30 cellular contexts compared by ENCODE assay signal in genomic region chr6:148924226-148924989, GRCh38.
"Had no signal": no experiment of that assay in that cellular context is flagged by ENCODE, and none has a peak within 500 bp of the region (broad histone marks: within the 10 kb centered on the region; RNA-seq: fewer than 3 reads in every experiment).

No MANE protein-coding gene starts in this region.

- H3K27me3 Mint-ChIP-seq: activated CD4-positive, alpha-beta memory T cell treated with anti-CD3 and anti-CD28 coated beads, Interleukin-2, amount 10 ng/mL, durations not matched to agents 7 days and 5 days; activated T-cell treated with anti-CD3 and anti-CD28 coated beads, Interleukin-2, amount 50 U/mL, for 24 hours; central memory CD8-positive, alpha-beta T cell; dendritic cell treated with granulocyte-macrophage colony-stimulating factor and Interleukin-4, amounts not matched to agents 40 ng/mL and 50 ng/mL, for 4 days; natural killer cell treated with Interleukin-12 subunit alpha and Interleukin-12 subunit beta and Interleukin-15 and Interleukin-18, amount 100 ng/mL, for 72 hours; stimulated activated memory B cell treated with anti-CD40 and anti-IgM and Interleukin-4, amounts not matched to agents 10 μg/mL and 1 μg/mL and 100 μg/mL, for 72 hours had no signal

- H3K4me3 Mint-ChIP-seq: activated CD4-positive, alpha-beta memory T cell treated with anti-CD3 and anti-CD28 coated beads, Interleukin-2, amount 10 ng/mL, durations not matched to agents 7 days and 5 days; activated CD4-positive, alpha-beta T cell treated with anti-CD3 and anti-CD28 coated beads, Interleukin-2, amount 10 ng/mL, durations not matched to agents 7 days and 5 days; activated naive CD4-positive, alpha-beta T cell treated with anti-CD3 and anti-CD28 coated beads, Interleukin-2, amount 10 ng/mL, durations not matched to agents 7 days and 5 days; activated naive CD8-positive, alpha-beta T cell treated with anti-CD3 and anti-CD28 coated beads, Interleukin-2, amount 10 ng/mL, durations not matched to agents 7 days and 5 days; activated T-cell treated with anti-CD3 and anti-CD28 coated beads, Interleukin-2, amount 50 U/mL, for 24 hours; central memory CD8-positive, alpha-beta T cell; dendritic cell treated with granulocyte-macrophage colony-stimulating factor and Interleukin-4, amounts not matched to agents 40 ng/mL and 50 ng/mL, for 4 days; natural killer cell treated with Interleukin-12 subunit alpha and Interleukin-12 subunit beta and Interleukin-15 and Interleukin-18, amount 100 ng/mL, for 72 hours; stimulated activated memory B cell treated with anti-CD40 and anti-IgM and Interleukin-4, amounts not matched to agents 10 μg/mL and 1 μg/mL and 100 μg/mL, for 72 hours; stimulated activated naive CD8-positive, alpha-beta T cell treated with anti-CD3 and anti-CD28 coated beads, Interleukin-15, amount 100 ng/mL, for 72 hours; T-helper 1 cell treated with Interleukin-12 subunit alpha and Interleukin-12 subunit beta and Interleukin-4 antibody, amounts not matched to agents 30 μg/mL and 1 μg/mL, for 36 hours had no signal

- H3K4me1 Mint-ChIP-seq: activated CD4-positive, alpha-beta memory T cell treated with anti-CD3 and anti-CD28 coated beads, Interleukin-2, amount 10 ng/mL, durations not matched to agents 7 days and 5 days; activated CD4-positive, alpha-beta T cell treated with anti-CD3 and anti-CD28 coated beads, Interleukin-2, amount 10 ng/mL, durations not matched to agents 7 days and 5 days; activated naive CD4-positive, alpha-beta T cell treated with anti-CD3 and anti-CD28 coated beads, Interleukin-2, amount 10 ng/mL, durations not matched to agents 7 days and 5 days; activated naive CD8-positive, alpha-beta T cell treated with anti-CD3 and anti-CD28 coated beads, Interleukin-2, amount 10 ng/mL, durations not matched to agents 7 days and 5 days; stimulated activated naive CD8-positive, alpha-beta T cell treated with anti-CD3 and anti-CD28 coated beads, Interleukin-15, amount 100 ng/mL, for 72 hours had no signal

- H3K27ac ChIP-seq: esophagus squamous epithelium, lower lobe of right lung, ovary, psoas muscle, upper lobe of left lung, vagina had no signal

- DNase-seq: activated CD4-positive, alpha-beta memory T cell treated with anti-CD3 and anti-CD28 coated beads, Interleukin-2, amount 10 ng/mL, durations not matched to agents 7 days and 5 days; activated CD4-positive, alpha-beta T cell treated with anti-CD3 and anti-CD28 coated beads for 1 hour; activated CD4-positive, alpha-beta T cell treated with anti-CD3 and anti-CD28 coated beads, Interleukin-2, amount 10 ng/mL, durations not matched to agents 7 days and 5 days; activated CD8-positive, alpha-beta memory T cell treated with anti-CD3 and anti-CD28 coated beads, Interleukin-2, amount 50 U/mL, for 48 hours; activated gamma-delta T cell; activated naive CD4-positive, alpha-beta T cell treated with anti-CD3 and anti-CD28 coated beads, Interleukin-2, amount 10 ng/mL, durations not matched to agents 7 days and 5 days; activated naive CD8-positive, alpha-beta T cell treated with anti-CD3 and anti-CD28 coated beads, Interleukin-2, amount 10 ng/mL, durations not matched to agents 7 days and 5 days; activated T-cell treated with anti-CD3 and anti-CD28 coated beads, Interleukin-2, amount 50 U/mL, for 24 hours; esophagus squamous epithelium; foreskin melanocyte; kidney glomerular epithelial cell; lower lobe of right lung; mucosa of descending colon; ovary; psoas muscle; stimulated activated CD4-positive, alpha-beta T cell treated with anti-CD3 and anti-CD28 coated beads, Interleukin-1b, Interleukin-23, amount 100 ng/mL, for 48 hours; stimulated activated CD4-positive, alpha-beta T cell treated with anti-CD3 and anti-CD28 coated beads, Interleukin-4, amount 100 ng/mL, for 4 hours; stimulated activated CD8-positive, alpha-beta memory T cell treated with anti-CD3 and anti-CD28 coated beads, Interleukin-4, amount 100 ng/mL, for 48 hours; stimulated activated naive CD8-positive, alpha-beta T cell treated with anti-CD3 and anti-CD28 coated beads, Interleukin-15, amount 100 ng/mL, for 72 hours; substantia nigra; T-helper 9 cell; upper lobe of left lung had no signal

- H3K27me3 ChIP-seq: esophagus squamous epithelium, ovary, upper lobe of left lung, vagina had no signal

- H3K4me1 ChIP-seq: esophagus squamous epithelium, lower lobe of right lung, psoas muscle, upper lobe of left lung, vagina had no signal

- H3K36me3 ChIP-seq: esophagus squamous epithelium, lower lobe of right lung, ovary, upper lobe of left lung, vagina had no signal

- H3K9me3 Mint-ChIP-seq: activated CD4-positive, alpha-beta memory T cell treated with anti-CD3 and anti-CD28 coated beads, Interleukin-2, amount 10 ng/mL, durations not matched to agents 7 days and 5 days; activated CD4-positive, alpha-beta T cell treated with anti-CD3 and anti-CD28 coated beads, Interleukin-2, amount 10 ng/mL, durations not matched to agents 7 days and 5 days; activated naive CD4-positive, alpha-beta T cell treated with anti-CD3 and anti-CD28 coated beads, Interleukin-2, amount 10 ng/mL, durations not matched to agents 7 days and 5 days; activated naive CD8-positive, alpha-beta T cell treated with anti-CD3 and anti-CD28 coated beads, Interleukin-2, amount 10 ng/mL, durations not matched to agents 7 days and 5 days; natural killer cell treated with Interleukin-12 subunit alpha and Interleukin-12 subunit beta and Interleukin-15 and Interleukin-18, amount 100 ng/mL, for 72 hours; stimulated activated memory B cell treated with anti-CD40 and anti-IgM and Interleukin-4, amounts not matched to agents 10 μg/mL and 1 μg/mL and 100 μg/mL, for 72 hours; T-helper 1 cell treated with Interleukin-12 subunit alpha and Interleukin-12 subunit beta and Interleukin-4 antibody, amounts not matched to agents 30 μg/mL and 1 μg/mL, for 36 hours had no signal

- H3K27ac Mint-ChIP-seq: activated CD4-positive, alpha-beta memory T cell treated with anti-CD3 and anti-CD28 coated beads, Interleukin-2, amount 10 ng/mL, durations not matched to agents 7 days and 5 days; activated CD4-positive, alpha-beta T cell treated with anti-CD3 and anti-CD28 coated beads, Interleukin-2, amount 10 ng/mL, durations not matched to agents 7 days and 5 days; activated naive CD4-positive, alpha-beta T cell treated with anti-CD3 and anti-CD28 coated beads, Interleukin-2, amount 10 ng/mL, durations not matched to agents 7 days and 5 days; activated naive CD8-positive, alpha-beta T cell treated with anti-CD3 and anti-CD28 coated beads, Interleukin-2, amount 10 ng/mL, durations not matched to agents 7 days and 5 days; activated T-cell treated with anti-CD3 and anti-CD28 coated beads, Interleukin-2, amount 50 U/mL, for 24 hours; dendritic cell treated with granulocyte-macrophage colony-stimulating factor and Interleukin-4, amounts not matched to agents 40 ng/mL and 50 ng/mL, for 4 days; natural killer cell treated with Interleukin-12 subunit alpha and Interleukin-12 subunit beta and Interleukin-15 and Interleukin-18, amount 100 ng/mL, for 72 hours; stimulated activated memory B cell treated with anti-CD40 and anti-IgM and Interleukin-4, amounts not matched to agents 10 μg/mL and 1 μg/mL and 100 μg/mL, for 72 hours; T-helper 1 cell treated with Interleukin-12 subunit alpha and Interleukin-12 subunit beta and Interleukin-4 antibody, amounts not matched to agents 30 μg/mL and 1 μg/mL, for 36 hours had no signal

- H3K9me3 ChIP-seq: esophagus squamous epithelium, lower lobe of right lung, mucosa of descending colon, ovary, psoas muscle, upper lobe of left lung, vagina had no signal

- H3K4me3 ChIP-seq: esophagus squamous epithelium, lower lobe of right lung, mucosa of descending colon, ovary, psoas muscle, smooth muscle cell, upper lobe of left lung, vagina had no signal

- ATAC-seq: left lobe of liver; lower lobe of right lung; mucosa of descending colon; natural killer cell treated with Interleukin-12 subunit alpha and Interleukin-12 subunit beta and Interleukin-15 and Interleukin-18, amount 100 ng/mL, for 72 hours; psoas muscle; stimulated activated memory B cell treated with anti-CD40 and anti-IgM and Interleukin-4, amounts not matched to agents 10 μg/mL and 1 μg/mL and 100 μg/mL, for 72 hours; stimulated activated naive CD8-positive, alpha-beta T cell treated with anti-CD3 and anti-CD28 coated beads, Interleukin-15, amount 100 ng/mL, for 72 hours had no signal

- H3K36me3 Mint-ChIP-seq: activated naive CD4-positive, alpha-beta T cell treated with anti-CD3 and anti-CD28 coated beads, Interleukin-2, amount 10 ng/mL, durations not matched to agents 7 days and 5 days; activated naive CD8-positive, alpha-beta T cell treated with anti-CD3 and anti-CD28 coated beads, Interleukin-2, amount 10 ng/mL, durations not matched to agents 7 days and 5 days; natural killer cell treated with Interleukin-12 subunit alpha and Interleukin-12 subunit beta and Interleukin-15 and Interleukin-18, amount 100 ng/mL, for 72 hours had no signal
